ENCODE assay signal across 8 cellular contexts in genomic region chr1:172746091-172746949, GRCh38.
DNase-seq lines count a peak whose midpoint lies in the region; ATAC-seq and TF ChIP-seq lines count a peak whose summit lies in the region.

No MANE protein-coding gene starts in this region.

- no peaks in the 10 kb centered on the region for H3F3A ChIP-seq in Loucy (ENCODE audit: low read depth)

- peak overlapping the region; percentile 40 for H3K4me3 ChIP-seq in Loucy (ENCODE audit: low read length, poor library complexity, severe bottlenecking)
- no peak overlapping the region for H3K4me3 ChIP-seq in heart right ventricle
- no peak overlapping the region for H3K4me3 ChIP-seq in WERI-Rb-1 (ENCODE audit: low read depth, low read length)

- no peak overlapping the region for H2AFZ ChIP-seq in Loucy (ENCODE audit: low read length)

- H3K9ac ChIP-seq in Loucy (ENCODE audit: low read depth, low read length, poor library complexity, severe bottlenecking) = peak overlapping the region; percentile 21

- no peak for DNase-seq in activated T-cell treated with anti-CD3 and anti-CD28 coated beads, Interleukin-2, amount 50 U/mL, for 4 hours
- DNase-seq in activated T-cell treated with anti-CD3 and anti-CD28 coated beads for 4 hours (no peak), heart right ventricle (no peak), WERI-Rb-1 (no peak)
- DNase-seq in activated T-helper 1 cell treated with anti-CD3 and anti-CD28 coated beads, Interleukin-12 subunit alpha, Interleukin-12 subunit beta, Interleukin-2, Interleukin-4 antibody, amounts not matched to agents 30 ng/mL and 10 ng/mL and 1 ng/mL, durations not matched to agents 14 hours and 24 hours and 36 hours (ENCODE audit: low spot score) = peak; percentile 46
- peak; percentile 47 for DNase-seq in stimulated activated naive B cell treated with anti-CD40 and anti-IgM and Interleukin-4, amounts not matched to agents 10 μg/mL and 1 μg/mL and 100 μg/mL, for 72 hours

- ATAC-seq in activated T-cell treated with anti-CD3 and anti-CD28 coated beads, Interleukin-2, amount 50 U/mL, for 4 hours = peak; percentile 70 to 72
- ATAC-seq in HG02571 (IDR thresholded peaks at IDR 0.05; ENCODE audit: unreplicated experiment) (peak; percentile 87), heart right ventricle (peak; percentile 65 to 93 (median 86))
- ATAC-seq in stimulated activated naive B cell treated with anti-CD40 and anti-IgM and Interleukin-4, amounts not matched to agents 10 μg/mL and 1 μg/mL and 100 μg/mL, for 72 hours (replicated peaks) = peak; percentile 82 to 83

- H3K27ac ChIP-seq in heart right ventricle (peak overlapping the region in 4 of 10 donors; percentile 5 to 72 (median 18)), WERI-Rb-1 (no peak overlapping the region)

- H3K27me3 Mint-ChIP-seq in activated T-cell treated with anti-CD3 and anti-CD28 coated beads, Interleukin-2, amount 50 U/mL, for 4 hours (ENCODE audit: low read depth) = peaks cover 2% of the 10 kb centered on the region
- H3K27me3 Mint-ChIP-seq in activated T-helper 1 cell treated with anti-CD3 and anti-CD28 coated beads, Interleukin-12 subunit alpha, Interleukin-12 subunit beta, Interleukin-2, Interleukin-4 antibody, amounts not matched to agents 30 ng/mL and 10 ng/mL and 1 ng/mL, durations not matched to agents 14 hours and 24 hours and 36 hours (ENCODE audit: insufficient read depth) = peaks cover 37% of the 10 kb centered on the region
- peaks cover 0 to 3% of the 10 kb centered on the region in 2 donors for H3K27me3 Mint-ChIP-seq in stimulated activated naive B cell treated with anti-CD40 and anti-IgM and Interleukin-4, amounts not matched to agents 10 μg/mL and 1 μg/mL and 100 μg/mL, for 72 hours

- H3K4me1 ChIP-seq in Loucy (ENCODE audit: insufficient read depth, low read length, poor library complexity, severe bottlenecking) (peaks cover 25% of the 10 kb centered on the region), heart right ventricle (peaks cover 0 to 26% (median 5%) of the 10 kb centered on the region in 9 donors)

- H3K4me2 ChIP-seq in Loucy (ENCODE audit: low read depth, low read length, poor library complexity, severe bottlenecking) = peak overlapping the region; percentile 68

- peaks cover 44% of the 10 kb centered on the region for H3K4me1 Mint-ChIP-seq in activated T-cell treated with anti-CD3 and anti-CD28 coated beads, Interleukin-2, amount 50 U/mL, for 4 hours (ENCODE audit: low read depth)
- H3K4me1 Mint-ChIP-seq in activated T-helper 1 cell treated with anti-CD3 and anti-CD28 coated beads, Interleukin-12 subunit alpha, Interleukin-12 subunit beta, Interleukin-2, Interleukin-4 antibody, amounts not matched to agents 30 ng/mL and 10 ng/mL and 1 ng/mL, durations not matched to agents 14 hours and 24 hours and 36 hours (ENCODE audit: low read depth) = peaks cover 27% of the 10 kb centered on the region
- peaks cover 32 to 56% of the 10 kb centered on the region in 2 donors for H3K4me1 Mint-ChIP-seq in stimulated activated naive B cell treated with anti-CD40 and anti-IgM and Interleukin-4, amounts not matched to agents 10 μg/mL and 1 μg/mL and 100 μg/mL, for 72 hours

- 59 to 76% methylated on average over 3 of the region's 3 CpGs for WGBS in heart right ventricle, 2 donors

- peak overlapping the region; percentile 72 for H3K27ac Mint-ChIP-seq in activated T-helper 1 cell treated with anti-CD3 and anti-CD28 coated beads, Interleukin-12 subunit alpha, Interleukin-12 subunit beta, Interleukin-2, Interleukin-4 antibody, amounts not matched to agents 30 ng/mL and 10 ng/mL and 1 ng/mL, durations not matched to agents 14 hours and 24 hours and 36 hours
- peak overlapping the region; percentile 4 for H3K27ac Mint-ChIP-seq in stimulated activated naive B cell treated with anti-CD40 and anti-IgM and Interleukin-4, amounts not matched to agents 10 μg/mL and 1 μg/mL and 100 μg/mL, for 72 hours

- no peaks in the 10 kb centered on the region for H3K79me2 ChIP-seq in Loucy (ENCODE audit: insufficient read depth, low read length)

- no peaks in the 10 kb centered on the region for H3K9me2 ChIP-seq in Loucy (replicated peaks; ENCODE audit: low read depth, low read length)

- H3K27me3 ChIP-seq in Loucy (ENCODE audit: insufficient read depth, low read length, poor library complexity, severe bottlenecking) = no peaks in the 10 kb centered on the region
- H3K27me3 ChIP-seq in heart right ventricle = peaks cover 0 to 7% (median 0%) of the 10 kb centered on the region in 7 donors
- peaks cover 17% of the 10 kb centered on the region for H3K27me3 ChIP-seq in WERI-Rb-1 (ENCODE audit: insufficient read depth, low read depth, severe bottlenecking)

- no peaks in the 10 kb centered on the region for H3K9me3 ChIP-seq in Loucy (ENCODE audit: insufficient read depth, low read depth, low read length)
- H3K9me3 ChIP-seq in heart right ventricle = no peaks in the 10 kb centered on the region
- no peaks in the 10 kb centered on the region for H3K9me3 ChIP-seq in WERI-Rb-1 (ENCODE audit: severe bottlenecking)

- intact Hi-C loops in activated T-helper 1 cell treated with anti-CD3 and anti-CD28 coated beads, Interleukin-12 subunit alpha, Interleukin-12 subunit beta, Interleukin-2, Interleukin-4 antibody, amounts not matched to agents 30 ng/mL and 10 ng/mL and 1 ng/mL, durations not matched to agents 14 hours and 24 hours and 36 hours (cut with micrococcal nuclease) = loop anchor here (1.0 to 10.0 kb wide), 8 partner anchors 16 to 1408 kb away; partner anchors contain the start of genes GAS5, RABGAP1L and ZBTB37
- intact Hi-C loops in heart right ventricle (cut with DNase I) = loop anchor here in 8 of 10 donors (2.0 to 10.0 kb wide), 7 partner anchors 78 to 1078 kb away; partner anchors contain the start of genes CENPL (in 4 of the 8) and DARS2 (in 4 of the 8)

- TF ChIP-seq CTCF in Loucy (conservative IDR thresholded peaks at IDR 0.05; ENCODE audit: low read length) (no peak), heart right ventricle (IDR thresholded peaks at IDR 0.05) (no peak), WERI-Rb-1 (IDR thresholded peaks at IDR 0.05; ENCODE audit: low read depth, low read length) (no peak)

- peak overlapping the region; percentile 25 for H3K4me3 Mint-ChIP-seq in activated T-cell treated with anti-CD3 and anti-CD28 coated beads, Interleukin-2, amount 50 U/mL, for 4 hours
- peak overlapping the region; percentile 40 for H3K4me3 Mint-ChIP-seq in activated T-helper 1 cell treated with anti-CD3 and anti-CD28 coated beads, Interleukin-12 subunit alpha, Interleukin-12 subunit beta, Interleukin-2, Interleukin-4 antibody, amounts not matched to agents 30 ng/mL and 10 ng/mL and 1 ng/mL, durations not matched to agents 14 hours and 24 hours and 36 hours
- peak overlapping the region in 1 of 2 donors; percentile 17 for H3K4me3 Mint-ChIP-seq in stimulated activated naive B cell treated with anti-CD40 and anti-IgM and Interleukin-4, amounts not matched to agents 10 μg/mL and 1 μg/mL and 100 μg/mL, for 72 hours

- no peaks in the 10 kb centered on the region for H3K36me3 ChIP-seq in Loucy (ENCODE audit: insufficient read depth, low read length)
- no peaks in the 10 kb centered on the region for H3K36me3 ChIP-seq in heart right ventricle
- H3K36me3 ChIP-seq in WERI-Rb-1 = no peaks in the 10 kb centered on the region

- H4K20me1 ChIP-seq in Loucy (ENCODE audit: insufficient read depth, low read length, poor library complexity, severe bottlenecking) = no peaks in the 10 kb centered on the region

- H3K36me3 Mint-ChIP-seq in activated T-cell treated with anti-CD3 and anti-CD28 coated beads, Interleukin-2, amount 50 U/mL, for 4 hours (ENCODE audit: insufficient read depth) = no peaks in the 10 kb centered on the region
- H3K36me3 Mint-ChIP-seq in activated T-helper 1 cell treated with anti-CD3 and anti-CD28 coated beads, Interleukin-12 subunit alpha, Interleukin-12 subunit beta, Interleukin-2, Interleukin-4 antibody, amounts not matched to agents 30 ng/mL and 10 ng/mL and 1 ng/mL, durations not matched to agents 14 hours and 24 hours and 36 hours (ENCODE audit: low read depth) = no peaks in the 10 kb centered on the region
- no peaks in the 10 kb centered on the region for H3K36me3 Mint-ChIP-seq in stimulated activated naive B cell treated with anti-CD40 and anti-IgM and Interleukin-4, amounts not matched to agents 10 μg/mL and 1 μg/mL and 100 μg/mL, for 72 hours

- no peaks in the 10 kb centered on the region for H3K9me3 Mint-ChIP-seq in activated T-cell treated with anti-CD3 and anti-CD28 coated beads, Interleukin-2, amount 50 U/mL, for 4 hours
- H3K9me3 Mint-ChIP-seq in activated T-helper 1 cell treated with anti-CD3 and anti-CD28 coated beads, Interleukin-12 subunit alpha, Interleukin-12 subunit beta, Interleukin-2, Interleukin-4 antibody, amounts not matched to agents 30 ng/mL and 10 ng/mL and 1 ng/mL, durations not matched to agents 14 hours and 24 hours and 36 hours = no peaks in the 10 kb centered on the region
- peaks cover 0 to 2% of the 10 kb centered on the region in 2 donors for H3K9me3 Mint-ChIP-seq in stimulated activated naive B cell treated with anti-CD40 and anti-IgM and Interleukin-4, amounts not matched to agents 10 μg/mL and 1 μg/mL and 100 μg/mL, for 72 hours

Comparison
In these comparisons a context has a peak if more than half of its experiments do, and no peak if none do; other contexts are left out.
1. DNase-seq: peak in activated T-helper 1 cell treated with anti-CD3 and anti-CD28 coated beads, Interleukin-12 subunit alpha, Interleukin-12 subunit beta, Interleukin-2, Interleukin-4 antibody, amounts not matched to agents 30 ng/mL and 10 ng/mL and 1 ng/mL, durations not matched to agents 14 hours and 24 hours and 36 hours (single experiment) and stimulated activated naive B cell treated with anti-CD40 and anti-IgM and Interleukin-4, amounts not matched to agents 10 μg/mL and 1 μg/mL and 100 μg/mL, for 72 hours (single experiment); none in activated T-cell treated with anti-CD3 and anti-CD28 coated beads, Interleukin-2, amount 50 U/mL, for 4 hours (single experiment), activated T-cell treated with anti-CD3 and anti-CD28 coated beads for 4 hours (single experiment), heart right ventricle (0 of 2) and WERI-Rb-1 (single experiment).
2. Peak in every context shown above with its lines, with median percentiles within 50 percentile points of each other: ATAC-seq.